ENCODE assay signal across 8 cellular contexts in the genomic region with DNA sequence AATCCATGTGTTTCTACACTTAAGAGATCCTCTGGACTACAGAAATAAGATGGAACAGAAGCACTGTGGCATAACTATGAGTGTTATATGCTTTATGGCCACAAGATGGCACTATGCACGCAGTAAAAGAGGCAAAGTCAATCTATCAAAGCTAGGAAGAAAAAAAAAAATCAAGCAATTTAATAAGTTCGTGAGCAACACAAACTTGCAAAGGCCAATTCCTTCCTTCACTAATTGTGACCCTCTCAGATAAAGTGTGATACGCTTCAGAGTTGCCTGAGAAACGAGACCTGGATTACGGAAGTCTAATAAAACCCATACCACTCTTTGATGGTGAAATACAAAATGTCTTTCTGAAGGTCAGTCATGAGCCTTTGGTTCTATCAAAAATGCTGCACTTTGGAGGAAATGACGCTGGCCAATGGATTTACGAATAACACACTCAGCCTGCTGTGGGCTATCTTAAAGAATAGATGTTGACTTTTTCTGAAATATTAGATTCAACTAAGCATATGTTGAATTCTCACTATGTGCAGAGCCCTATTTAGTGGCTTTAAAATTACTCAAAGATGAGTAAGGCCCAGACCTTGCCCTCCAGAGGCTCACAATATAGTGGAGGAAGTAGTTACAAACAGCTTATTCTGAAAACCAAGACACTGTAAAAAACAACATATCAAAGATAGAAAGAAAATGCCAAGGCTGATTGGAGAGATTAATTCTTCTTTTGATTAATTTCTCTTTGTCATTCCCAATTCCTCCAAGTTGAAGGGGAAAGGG. TPM values are rescaled to one million over a fixed set of nuclear protein-coding genes. Genes with fewer than 3 reads are reported as not detected.
DNase-seq lines count a peak whose midpoint lies in the region; ATAC-seq and TF ChIP-seq lines count a peak whose summit lies in the region.

No MANE protein-coding gene starts in this region.

- TF ChIP-seq POLR2A in prostate gland (IDR thresholded peaks at IDR 0.05): no peak

- peaks cover 6% of the 10 kb centered on the region for H3K4me1 Mint-ChIP-seq in CD14-positive monocyte
- no peaks in the 10 kb centered on the region for H3K4me1 Mint-ChIP-seq in activated T-helper 17 cell treated with anti-CD3 and anti-CD28 coated beads, Interleukin-2, amount 50 U/mL, for 72 hours

- no peak for DNase-seq in CD14-positive monocyte (ENCODE audit: low spot score)
- DNase-seq in NCI-H526 (lab: John Stamatoyannopoulos, UW): peak; percentile 35 to 63
- no peak for DNase-seq in Right ventricle myocardium superior
- peak; percentile 56 for DNase-seq in prostate gland (ENCODE audit: low spot score)
- no peak for DNase-seq in activated naive CD4-positive, alpha-beta T cell treated with anti-CD3 and anti-CD28 coated beads, Interleukin-2, amount 50 U/mL, for 16 hours

- H3K4me3 Mint-ChIP-seq in CD14-positive monocyte: peak overlapping the region in 1 of 2 donors; percentile 59
- no peak overlapping the region for H3K4me3 Mint-ChIP-seq in activated T-helper 17 cell treated with anti-CD3 and anti-CD28 coated beads, Interleukin-2, amount 50 U/mL, for 72 hours

- no peak overlapping the region for H3K27ac ChIP-seq in prostate gland

- no peaks in the 10 kb centered on the region for H3K27me3 ChIP-seq in prostate gland (replicated peaks; ENCODE audit: insufficient read depth)

- ATAC-seq in GM18502 (IDR thresholded peaks at IDR 0.05; ENCODE audit: poor library complexity, unreplicated experiment) (peak; percentile 73), HG03103 (IDR thresholded peaks at IDR 0.05; ENCODE audit: low read depth, unreplicated experiment) (peak; percentile 76), Right ventricle myocardium superior (ENCODE audit: poor library complexity) (peak; percentile 82)
- peak; percentile 40 for ATAC-seq in activated T-helper 17 cell treated with anti-CD3 and anti-CD28 coated beads, Interleukin-2, amount 50 U/mL, for 72 hours (replicated peaks)

- H3K4me3 ChIP-seq in prostate gland: no peak overlapping the region

- H3K27ac Mint-ChIP-seq in CD14-positive monocyte: peak overlapping the region in 1 of 7 donors; percentile 25
- no peak overlapping the region for H3K27ac Mint-ChIP-seq in activated T-helper 17 cell treated with anti-CD3 and anti-CD28 coated beads, Interleukin-2, amount 50 U/mL, for 72 hours

- no peaks in the 10 kb centered on the region for H3K4me1 ChIP-seq in prostate gland (replicated peaks)

- TF ChIP-seq CTCF in CD14-positive monocyte (IDR thresholded peaks at IDR 0.05) (peak; percentile 94), prostate gland (IDR thresholded peaks at IDR 0.05) (peak; percentile 51 to 88 (median 86))

- no peaks in the 10 kb centered on the region for H3K36me3 ChIP-seq in prostate gland

- H3K9me3 Mint-ChIP-seq in CD14-positive monocyte: peaks cover 0 to 3% (median 0%) of the 10 kb centered on the region in 7 donors
- H3K9me3 Mint-ChIP-seq in activated T-helper 17 cell treated with anti-CD3 and anti-CD28 coated beads, Interleukin-2, amount 50 U/mL, for 72 hours: no peaks in the 10 kb centered on the region

- H3K27me3 Mint-ChIP-seq in CD14-positive monocyte (ENCODE audit: low read depth in 3 of 3): peaks cover 0 to 1% (median 1%) of the 10 kb centered on the region in 3 donors
- H3K27me3 Mint-ChIP-seq in activated T-helper 17 cell treated with anti-CD3 and anti-CD28 coated beads, Interleukin-2, amount 50 U/mL, for 72 hours: peaks cover 11% of the 10 kb centered on the region

- intact Hi-C loops in CD14-positive monocyte (cut with micrococcal nuclease) (loop anchor here (2.0 to 5.0 kb wide), 3 partner anchors 166 to 261 kb away; no protein-coding TSS in a partner anchor), Right ventricle myocardium superior (cut with DNase I) (loop anchor here (2.0 to 5.0 kb wide), 3 partner anchors 71 to 261 kb away; no protein-coding TSS in a partner anchor), prostate gland (cut with DNase I) (loop anchor here (2.0 to 10.0 kb wide), 3 partner anchors 166 to 419 kb away; no protein-coding TSS in a partner anchor)

- no peaks in the 10 kb centered on the region for H3K9me3 ChIP-seq in prostate gland

- WGBS in prostate gland: 12% methylated on average over 7 of the region's 7 CpGs

- no peaks in the 10 kb centered on the region for H3K36me3 Mint-ChIP-seq in CD14-positive monocyte
- H3K36me3 Mint-ChIP-seq in activated T-helper 17 cell treated with anti-CD3 and anti-CD28 coated beads, Interleukin-2, amount 50 U/mL, for 72 hours (ENCODE audit: low read depth): no peaks in the 10 kb centered on the region

RNA-seq across cellular contexts. Expression of a gene that starts 35.5 kb away (rescaled TPM):
- polyA plus RNA-seq in CD14-positive monocyte: not detected
- total RNA-seq in activated T-helper 17 cell treated with anti-CD3 and anti-CD28 coated beads, Interleukin-2, amount 50 U/mL, for 72 hours: not detected
- total RNA-seq in Right ventricle myocardium superior (not detected), prostate gland (under 1 TPM in 1 of 2 donors, not detected in 1; 0.50 TPM)

RNA-seq across cellular contexts. Expression of a gene that starts 58.2 kb away (rescaled TPM):
- polyA plus RNA-seq in CD14-positive monocyte: not detected
- under 1 TPM; 0.09 to 0.11 TPM for total RNA-seq in activated T-helper 17 cell treated with anti-CD3 and anti-CD28 coated beads, Interleukin-2, amount 50 U/mL, for 72 hours
- total RNA-seq in Right ventricle myocardium superior (37.1 TPM), prostate gland (10 to 100 TPM; 19.5 to 63.2 TPM)

Comparison
In these comparisons a context has a peak if more than half of its experiments do, and no peak if none do; other contexts are left out.
1. DNase-seq: peak in NCI-H526 (2 of 2) and prostate gland (single experiment); none in CD14-positive monocyte (single experiment), Right ventricle myocardium superior (single experiment) and activated naive CD4-positive, alpha-beta T cell treated with anti-CD3 and anti-CD28 coated beads, Interleukin-2, amount 50 U/mL, for 16 hours (single experiment).
2. RNA of a gene that starts 58.2 kb away (total RNA-seq): 19.5 to 63.2 TPM in prostate gland and 37.1 TPM in Right ventricle myocardium superior (single experiment); 0.09 to 0.11 TPM in activated T-helper 17 cell treated with anti-CD3 and anti-CD28 coated beads, Interleukin-2, amount 50 U/mL, for 72 hours; every median in the first group is over 10 times any median in the second.
3. Peak in every context shown above with its lines, with median percentiles within 50 percentile points of each other: ATAC-seq.